Comparison of ENCODE assay signal across 8 cellular contexts in genomic region chr11:64305075-64305690, GRCh38. TPM values are rescaled to one million over a fixed set of nuclear protein-coding genes. Genes with fewer than 3 reads are reported as not detected.
DNase-seq lines count a peak whose midpoint lies in the region; ATAC-seq, FAIRE-seq and TF ChIP-seq lines count a peak whose summit lies in the region.

ESRRA (plus strand) TSS chr11:64305524; CDS start chr11:64307180, 1,656 bp downstream.

- no peaks in the 10 kb centered on the region for H3K9me3 ChIP-seq in CD4-positive, CD25-positive, alpha-beta regulatory T cell (ENCODE audit: control insufficient read depth in 2 of 2, low read length in 2 of 2)
- H3K9me3 ChIP-seq in HepG2 (ENCODE audit: low read length), result no peaks in the 10 kb centered on the region

- H3K27ac ChIP-seq in CD4-positive, CD25-positive, alpha-beta regulatory T cell (ENCODE audit: insufficient read depth, low read length, poor library complexity, severe bottlenecking), result peak within 1 kb of the TSS; percentile 94
- H3K27ac ChIP-seq in HepG2 (ENCODE audit: extremely low read length, insufficient read depth, low read length), result peak within 1 kb of the TSS; percentile 94

- H3K36me3 Mint-ChIP-seq in CD4-positive, CD25-positive, alpha-beta regulatory T cell, result no peaks in the 10 kb centered on the region
- peaks cover 50% of the 10 kb centered on the region for H3K36me3 Mint-ChIP-seq in dendritic cell treated with granulocyte-macrophage colony-stimulating factor and Interleukin-4, amounts not matched to agents 40 ng/mL and 50 ng/mL, for 4 days (ENCODE audit: low read depth)

- peak in 1 of 2 experiments; percentile 20; a peak in 2 of 4 replicates for TF ChIP-seq POLR2A in HepG2 (IDR thresholded peaks at IDR 0.05; ENCODE audit: insufficient read depth in 1 of 2, low read depth in 2 of 2, low read length in 2 of 2)

- FAIRE-seq in HepG2 (lab: Jason Lieb, UNC), result peak; percentile 84

- H4K20me1 ChIP-seq in HepG2 (ENCODE audit: insufficient read depth, low read length), result no peaks in the 10 kb centered on the region

- TF ChIP-seq RAD21 in HepG2 (CRISPR knock-in tag; IDR thresholded peaks at IDR 0.05), result no peak

- no peaks in the 10 kb centered on the region for H3K9me3 Mint-ChIP-seq in CD4-positive, CD25-positive, alpha-beta regulatory T cell
- no peaks in the 10 kb centered on the region for H3K9me3 Mint-ChIP-seq in dendritic cell treated with granulocyte-macrophage colony-stimulating factor and Interleukin-4, amounts not matched to agents 40 ng/mL and 50 ng/mL, for 4 days

- peaks cover 37% of the 10 kb centered on the region for H3K4me1 ChIP-seq in CD4-positive, CD25-positive, alpha-beta regulatory T cell (ENCODE audit: control insufficient read depth, insufficient read depth, low read length, poor library complexity, severe bottlenecking)
- peaks cover 66% of the 10 kb centered on the region for H3K4me1 ChIP-seq in HepG2 (ENCODE audit: insufficient read depth, low read length)

- H3K27me3 ChIP-seq in CD4-positive, CD25-positive, alpha-beta regulatory T cell (ENCODE audit: control insufficient read depth, insufficient read depth, low read length), result peaks cover 3% of the 10 kb centered on the region
- H3K27me3 ChIP-seq in HepG2 (ENCODE audit: control insufficient read depth in 1 of 2, insufficient read depth in 2 of 2, low read length in 2 of 2), result peaks cover 0 to 7% of the 10 kb centered on the region in 2 experiments; a peak in 3 of 5 replicates

- DNase-seq in CD4-positive, CD25-positive, alpha-beta regulatory T cell, result peak; percentile 98 to 99 (median 99)
- peak; percentile 99 for DNase-seq in NCI-H82 (lab: John Stamatoyannopoulos, UW)
- peak; percentile 99 to 100 for DNase-seq in activated CD4-positive, alpha-beta T cell treated with anti-CD3 and anti-CD28 coated beads, Interleukin-2, amount 50 U/mL, for 4 hours
- DNase-seq in HepG2 (ENCODE audit: low spot score), result peak; percentile 97
- peak; percentile 100 for DNase-seq in stimulated activated CD4-positive, alpha-beta T cell treated with anti-CD3 and anti-CD28 coated beads, Interleukin-2, amount 100 ng/mL, for 48 hours

- peaks cover 20% of the 10 kb centered on the region for H3K27me3 Mint-ChIP-seq in CD4-positive, CD25-positive, alpha-beta regulatory T cell
- peaks cover 20% of the 10 kb centered on the region for H3K27me3 Mint-ChIP-seq in dendritic cell treated with granulocyte-macrophage colony-stimulating factor and Interleukin-4, amounts not matched to agents 40 ng/mL and 50 ng/mL, for 4 days

- H3K27ac Mint-ChIP-seq in CD4-positive, CD25-positive, alpha-beta regulatory T cell, result peak within 1 kb of the TSS; percentile 96 to 98 (median 96)
- H3K27ac Mint-ChIP-seq in dendritic cell treated with granulocyte-macrophage colony-stimulating factor and Interleukin-4, amounts not matched to agents 40 ng/mL and 50 ng/mL, for 4 days, result peak within 1 kb of the TSS; percentile 100

- peak within 1 kb of the TSS; percentile 77 for H3K4me3 ChIP-seq in CD4-positive, CD25-positive, alpha-beta regulatory T cell (ENCODE audit: low read depth, low read length)
- peak within 1 kb of the TSS; percentile 68 to 85 (median 70) for H3K4me3 ChIP-seq in HepG2 (replicated peaks in 1 of 3; ENCODE audit: insufficient read depth in 1 of 3, low read depth in 2 of 3, low read length in 3 of 3)

- ATAC-seq in CD4-positive, CD25-positive, alpha-beta regulatory T cell (ENCODE audit: low read depth in 2 of 2), result peak; percentile 75 to 78
- ATAC-seq in GM19452 (IDR thresholded peaks at IDR 0.05; ENCODE audit: unreplicated experiment), result peak; percentile 64
- peak; percentile 32 for ATAC-seq in HG03575 (IDR thresholded peaks at IDR 0.05; ENCODE audit: extremely low read depth, insufficient number of reproducible peaks, low FRiP score, unreplicated experiment)
- peak; percentile 66 for ATAC-seq in HepG2

- H2AFZ ChIP-seq in HepG2 (ENCODE audit: low read length), result no peak within 1 kb of the TSS

- H3K4me2 ChIP-seq in HepG2 (ENCODE audit: low read depth, low read length), result peak within 1 kb of the TSS; percentile 97

- in situ Hi-C loops in HepG2 (cut with HindIII; ENCODE audit: extremely low pct_ligation_motif_present, low pct_unique_long_range_greater_than_20kb), result no loop called here

- H3K4me1 Mint-ChIP-seq in CD4-positive, CD25-positive, alpha-beta regulatory T cell, result peaks cover 6 to 44% (median 18%) of the 10 kb centered on the region in 4 donors
- peaks cover 47% of the 10 kb centered on the region for H3K4me1 Mint-ChIP-seq in dendritic cell treated with granulocyte-macrophage colony-stimulating factor and Interleukin-4, amounts not matched to agents 40 ng/mL and 50 ng/mL, for 4 days (ENCODE audit: low read depth)

- CTCF ChIA-PET in HepG2 (lab: Yijun Ruan, JAX; ENCODE audit: low intra/inter-chr PET ratio, low total read pairs), result interaction anchor here (1.3 kb wide), 1 partner anchor 101 kb away, joined by 7 read pairs; no protein-coding TSS in a partner anchor

- POLR2A ChIA-PET in HepG2 (lab: Yijun Ruan, JAX), result interaction anchor here (0.9 to 5.5 kb wide), 16 partner anchors 12 to 473 kb away, joined by 3 to 103 read pairs (median 6); partner anchors contain the start of genes BAD, FKBP2, GPR137 and NUDT22

- peak within 1 kb of the TSS; percentile 88 for H3K9ac ChIP-seq in HepG2 (ENCODE audit: insufficient read depth, low read depth, low read length)

- no peak for TF ChIP-seq CTCF in HepG2 (CRISPR knock-in tag; IDR thresholded peaks at IDR 0.05)

- intact Hi-C loops in dendritic cell treated with granulocyte-macrophage colony-stimulating factor and Interleukin-4, amounts not matched to agents 40 ng/mL and 50 ng/mL, for 4 days (cut with micrococcal nuclease), result loop anchor here (1.0 to 5.0 kb wide), 5 partner anchors 12 to 65 kb away; partner anchors contain the start of genes BAD, CCDC88B, GPR137 and TRMT112
- intact Hi-C loops in HepG2 (cut with micrococcal nuclease; ENCODE audit: unreplicated experiment), result loop anchor here (2.0 to 10.0 kb wide), 2 partner anchors 34 to 120 kb away; partner anchors contain the start of gene STIP1

- peaks cover 15% of the 10 kb centered on the region for H3K79me2 ChIP-seq in HepG2 (ENCODE audit: insufficient read depth, low read length)

- TF ChIP-seq EP300 in HepG2 (IDR thresholded peaks at IDR 0.05; ENCODE audit: low read depth in 2 of 2, low read length in 2 of 2) (no peak), HepG2 (CRISPR knock-in tag; IDR thresholded peaks at IDR 0.05; ENCODE audit: borderline replicate concordance) (no peak; the same call in 1 of the 2 replicates)

- 0% methylated on average over 20 of the region's 81 CpGs for WGBS in HepG2 (ENCODE audit: low lambda C conversion rate)

- no TSS peak for BruUV-seq in HepG2 (replicated peaks; lab: Mats Ljungman, UMichigan)

- H3K4me3 Mint-ChIP-seq in CD4-positive, CD25-positive, alpha-beta regulatory T cell, result peak within 1 kb of the TSS; percentile 95 to 99 (median 97)
- peak within 1 kb of the TSS; percentile 99 for H3K4me3 Mint-ChIP-seq in dendritic cell treated with granulocyte-macrophage colony-stimulating factor and Interleukin-4, amounts not matched to agents 40 ng/mL and 50 ng/mL, for 4 days

- H3K36me3 ChIP-seq in CD4-positive, CD25-positive, alpha-beta regulatory T cell (ENCODE audit: control insufficient read depth, insufficient read depth, low read length), result no peaks in the 10 kb centered on the region
- H3K36me3 ChIP-seq in HepG2 (replicated peaks in 1 of 2; ENCODE audit: control insufficient read depth in 1 of 2, insufficient read depth in 2 of 2, low read length in 2 of 2), result no peaks in the 10 kb centered on the region

RNA-seq across cellular contexts. Expression of gene ESRRA, which starts in this region (rescaled TPM):
- 28.6 TPM for total RNA-seq in CD4-positive, CD25-positive, alpha-beta regulatory T cell
- polyA plus RNA-seq in CD4-positive, CD25-positive, alpha-beta regulatory T cell, result 1 to 10 TPM; 6.0 to 7.4 (median 6.4) TPM
- total RNA-seq in HepG2 (2016; rRNA removed; fragmentation: Illumina TruSeq; extraction: Trizol), result 28.3 and 36.3 TPM in 2 replicates
- total RNA-seq in HepG2 (2016; cell fraction: cytosol; rRNA removed; fragmentation: Illumina TruSeq; extraction: Trizol; ENCODE audit: low read depth), result 21.0 and 23.1 TPM in 2 replicates
- 26.0 and 36.9 TPM in 2 replicates for total RNA-seq in HepG2 (2016; cell fraction: insoluble cytoplasmic fraction; rRNA removed; fragmentation: Illumina TruSeq; extraction: Trizol)
- 46.3 and 50.0 TPM in 2 replicates for total RNA-seq in HepG2 (2016; cell fraction: membrane; rRNA removed; fragmentation: Illumina TruSeq; extraction: Trizol)
- total RNA-seq in HepG2 (2016; cell fraction: nucleus; rRNA removed; fragmentation: Illumina TruSeq; extraction: Trizol), result 18.8 and 23.8 TPM in 2 replicates
- polyA plus RNA-seq in HepG2 (2011; rRNA removed), result 18.1 and 24.3 TPM in 2 replicates
- polyA plus RNA-seq in HepG2 (2011; cell fraction: cytosol; rRNA removed), result 23.6 and 37.4 TPM in 2 replicates
- polyA plus RNA-seq in HepG2 (2011; cell fraction: nucleus; rRNA removed), result 31.2 and 32.0 TPM in 2 replicates
- 15.3 and 20.7 TPM in 2 replicates for polyA plus RNA-seq in HepG2 (2012)
- polyA plus RNA-seq in HepG2 (2016; cell fraction: cytosol; fragmentation: Illumina TruSeq; extraction: Trizol; ENCODE audit: low read depth), result 15.0 and 16.3 TPM in 2 replicates
- 19.1 and 21.1 TPM in 2 replicates for polyA plus RNA-seq in HepG2 (2016; cell fraction: insoluble cytoplasmic fraction; fragmentation: Illumina TruSeq; extraction: Trizol; ENCODE audit: low read depth)
- polyA plus RNA-seq in HepG2 (2016; cell fraction: membrane; fragmentation: Illumina TruSeq; extraction: Trizol; ENCODE audit: low read depth), result 25.2 and 26.9 TPM in 2 replicates
- polyA plus RNA-seq in HepG2 (2016; cell fraction: nucleus; fragmentation: Illumina TruSeq; extraction: Trizol; ENCODE audit: insufficient read depth, low read depth), result 37.3 and 45.3 TPM in 2 replicates
- 28.9 and 57.4 TPM in 2 replicates for polyA minus RNA-seq in HepG2 (2011; rRNA and poly(A)+ RNA removed; ENCODE audit: low replicate concordance)
- 13.1 and 14.8 TPM in 2 replicates for polyA minus RNA-seq in HepG2 (2011; cell fraction: cytosol; rRNA and poly(A)+ RNA removed)
- 10.8 and 12.1 TPM in 2 replicates for polyA minus RNA-seq in HepG2 (2011; cell fraction: nucleus; rRNA and poly(A)+ RNA removed)

Comparison
In these comparisons a context has a peak if more than half of its experiments do, and no peak if none do; other contexts are left out.
1. Peak in every context shown above with its lines: DNase-seq, ATAC-seq, H3K4me3 ChIP-seq and H3K27ac ChIP-seq.